In genomic region chrX:65726708-65727107, GRCh38 we compare ENCODE assay signal across 1 cellular context.
TF ChIP-seq lines count a peak whose summit lies in the region.

No MANE protein-coding gene starts in this region.

TF ChIP-seq in GM23338, 12 proteins besides CTCF, POLR2A, EP300 and RAD21 (continued from another document):
- TF ChIP-seq, protein P1, sequence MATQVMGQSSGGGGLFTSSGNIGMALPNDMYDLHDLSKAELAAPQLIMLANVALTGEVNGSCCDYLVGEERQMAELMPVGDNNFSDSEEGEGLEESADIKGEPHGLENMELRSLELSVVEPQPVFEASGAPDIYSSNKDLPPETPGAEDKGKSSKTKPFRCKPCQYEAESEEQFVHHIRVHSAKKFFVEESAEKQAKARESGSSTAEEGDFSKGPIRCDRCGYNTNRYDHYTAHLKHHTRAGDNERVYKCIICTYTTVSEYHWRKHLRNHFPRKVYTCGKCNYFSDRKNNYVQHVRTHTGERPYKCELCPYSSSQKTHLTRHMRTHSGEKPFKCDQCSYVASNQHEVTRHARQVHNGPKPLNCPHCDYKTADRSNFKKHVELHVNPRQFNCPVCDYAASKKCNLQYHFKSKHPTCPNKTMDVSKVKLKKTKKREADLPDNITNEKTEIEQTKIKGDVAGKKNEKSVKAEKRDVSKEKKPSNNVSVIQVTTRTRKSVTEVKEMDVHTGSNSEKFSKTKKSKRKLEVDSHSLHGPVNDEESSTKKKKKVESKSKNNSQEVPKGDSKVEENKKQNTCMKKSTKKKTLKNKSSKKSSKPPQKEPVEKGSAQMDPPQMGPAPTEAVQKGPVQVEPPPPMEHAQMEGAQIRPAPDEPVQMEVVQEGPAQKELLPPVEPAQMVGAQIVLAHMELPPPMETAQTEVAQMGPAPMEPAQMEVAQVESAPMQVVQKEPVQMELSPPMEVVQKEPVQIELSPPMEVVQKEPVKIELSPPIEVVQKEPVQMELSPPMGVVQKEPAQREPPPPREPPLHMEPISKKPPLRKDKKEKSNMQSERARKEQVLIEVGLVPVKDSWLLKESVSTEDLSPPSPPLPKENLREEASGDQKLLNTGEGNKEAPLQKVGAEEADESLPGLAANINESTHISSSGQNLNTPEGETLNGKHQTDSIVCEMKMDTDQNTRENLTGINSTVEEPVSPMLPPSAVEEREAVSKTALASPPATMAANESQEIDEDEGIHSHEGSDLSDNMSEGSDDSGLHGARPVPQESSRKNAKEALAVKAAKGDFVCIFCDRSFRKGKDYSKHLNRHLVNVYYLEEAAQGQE (IDR thresholded peaks at IDR 0.05; ENCODE audit: unreplicated experiment), result no peak
- no peak for TF ChIP-seq STAT1 (IDR thresholded peaks at IDR 0.05; ENCODE audit: unreplicated experiment)
- TF ChIP-seq POLR2AphosphoS5 (IDR thresholded peaks at IDR 0.05; ENCODE audit: low read depth), result no peak
- no peak for TF ChIP-seq CREB1 (CRISPR knock-in tag; IDR thresholded peaks at IDR 0.05; ENCODE audit: low read depth)
- TF ChIP-seq, protein P2, sequence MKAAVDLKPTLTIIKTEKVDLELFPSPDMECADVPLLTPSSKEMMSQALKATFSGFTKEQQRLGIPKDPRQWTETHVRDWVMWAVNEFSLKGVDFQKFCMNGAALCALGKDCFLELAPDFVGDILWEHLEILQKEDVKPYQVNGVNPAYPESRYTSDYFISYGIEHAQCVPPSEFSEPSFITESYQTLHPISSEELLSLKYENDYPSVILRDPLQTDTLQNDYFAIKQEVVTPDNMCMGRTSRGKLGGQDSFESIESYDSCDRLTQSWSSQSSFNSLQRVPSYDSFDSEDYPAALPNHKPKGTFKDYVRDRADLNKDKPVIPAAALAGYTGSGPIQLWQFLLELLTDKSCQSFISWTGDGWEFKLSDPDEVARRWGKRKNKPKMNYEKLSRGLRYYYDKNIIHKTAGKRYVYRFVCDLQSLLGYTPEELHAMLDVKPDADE (IDR thresholded peaks at IDR 0.05), result no peak
- TF ChIP-seq, protein P3, sequence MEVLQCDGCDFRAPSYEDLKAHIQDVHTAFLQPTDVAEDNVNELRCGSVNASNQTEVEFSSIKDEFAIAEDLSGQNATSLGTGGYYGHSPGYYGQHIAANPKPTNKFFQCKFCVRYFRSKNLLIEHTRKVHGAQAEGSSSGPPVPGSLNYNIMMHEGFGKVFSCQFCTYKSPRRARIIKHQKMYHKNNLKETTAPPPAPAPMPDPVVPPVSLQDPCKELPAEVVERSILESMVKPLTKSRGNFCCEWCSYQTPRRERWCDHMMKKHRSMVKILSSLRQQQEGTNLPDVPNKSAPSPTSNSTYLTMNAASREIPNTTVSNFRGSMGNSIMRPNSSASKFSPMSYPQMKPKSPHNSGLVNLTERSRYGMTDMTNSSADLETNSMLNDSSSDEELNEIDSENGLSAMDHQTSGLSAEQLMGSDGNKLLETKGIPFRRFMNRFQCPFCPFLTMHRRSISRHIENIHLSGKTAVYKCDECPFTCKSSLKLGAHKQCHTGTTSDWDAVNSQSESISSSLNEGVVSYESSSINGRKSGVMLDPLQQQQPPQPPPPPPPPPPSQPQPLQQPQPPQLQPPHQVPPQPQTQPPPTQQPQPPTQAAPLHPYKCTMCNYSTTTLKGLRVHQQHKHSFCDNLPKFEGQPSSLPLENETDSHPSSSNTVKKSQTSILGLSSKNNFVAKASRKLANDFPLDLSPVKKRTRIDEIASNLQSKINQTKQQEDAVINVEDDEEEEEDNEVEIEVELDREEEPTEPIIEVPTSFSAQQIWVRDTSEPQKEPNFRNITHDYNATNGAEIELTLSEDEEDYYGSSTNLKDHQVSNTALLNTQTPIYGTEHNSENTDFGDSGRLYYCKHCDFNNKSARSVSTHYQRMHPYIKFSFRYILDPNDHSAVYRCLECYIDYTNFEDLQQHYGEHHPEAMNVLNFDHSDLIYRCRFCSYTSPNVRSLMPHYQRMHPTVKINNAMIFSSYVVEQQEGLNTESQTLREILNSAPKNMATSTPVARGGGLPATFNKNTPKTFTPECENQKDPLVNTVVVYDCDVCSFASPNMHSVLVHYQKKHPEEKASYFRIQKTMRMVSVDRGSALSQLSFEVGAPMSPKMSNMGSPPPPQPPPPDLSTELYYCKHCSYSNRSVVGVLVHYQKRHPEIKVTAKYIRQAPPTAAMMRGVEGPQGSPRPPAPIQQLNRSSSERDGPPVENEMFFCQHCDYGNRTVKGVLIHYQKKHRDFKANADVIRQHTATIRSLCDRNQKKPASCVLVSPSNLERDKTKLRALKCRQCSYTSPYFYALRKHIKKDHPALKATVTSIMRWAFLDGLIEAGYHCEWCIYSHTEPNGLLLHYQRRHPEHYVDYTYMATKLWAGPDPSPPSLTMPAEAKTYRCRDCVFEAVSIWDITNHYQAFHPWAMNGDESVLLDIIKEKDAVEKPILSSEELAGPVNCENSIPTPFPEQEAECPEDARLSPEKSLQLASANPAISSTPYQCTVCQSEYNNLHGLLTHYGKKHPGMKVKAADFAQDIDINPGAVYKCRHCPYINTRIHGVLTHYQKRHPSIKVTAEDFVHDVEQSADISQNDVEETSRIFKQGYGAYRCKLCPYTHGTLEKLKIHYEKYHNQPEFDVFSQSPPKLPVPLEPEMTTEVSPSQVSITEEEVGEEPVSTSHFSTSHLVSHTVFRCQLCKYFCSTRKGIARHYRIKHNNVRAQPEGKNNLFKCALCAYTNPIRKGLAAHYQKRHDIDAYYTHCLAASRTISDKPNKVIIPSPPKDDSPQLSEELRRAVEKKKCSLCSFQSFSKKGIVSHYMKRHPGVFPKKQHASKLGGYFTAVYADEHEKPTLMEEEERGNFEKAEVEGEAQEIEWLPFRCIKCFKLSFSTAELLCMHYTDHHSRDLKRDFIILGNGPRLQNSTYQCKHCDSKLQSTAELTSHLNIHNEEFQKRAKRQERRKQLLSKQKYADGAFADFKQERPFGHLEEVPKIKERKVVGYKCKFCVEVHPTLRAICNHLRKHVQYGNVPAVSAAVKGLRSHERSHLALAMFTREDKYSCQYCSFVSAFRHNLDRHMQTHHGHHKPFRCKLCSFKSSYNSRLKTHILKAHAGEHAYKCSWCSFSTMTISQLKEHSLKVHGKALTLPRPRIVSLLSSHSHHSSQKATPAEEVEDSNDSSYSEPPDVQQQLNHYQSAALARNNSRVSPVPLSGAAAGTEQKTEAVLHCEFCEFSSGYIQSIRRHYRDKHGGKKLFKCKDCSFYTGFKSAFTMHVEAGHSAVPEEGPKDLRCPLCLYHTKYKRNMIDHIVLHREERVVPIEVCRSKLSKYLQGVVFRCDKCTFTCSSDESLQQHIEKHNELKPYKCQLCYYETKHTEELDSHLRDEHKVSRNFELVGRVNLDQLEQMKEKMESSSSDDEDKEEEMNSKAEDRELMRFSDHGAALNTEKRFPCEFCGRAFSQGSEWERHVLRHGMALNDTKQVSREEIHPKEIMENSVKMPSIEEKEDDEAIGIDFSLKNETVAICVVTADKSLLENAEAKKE (CRISPR knock-in tag; IDR thresholded peaks at IDR 0.05), result no peak
- no peak for TF ChIP-seq ZNF331 (CRISPR knock-in tag; IDR thresholded peaks at IDR 0.05; ENCODE audit: low read depth)
- no peak for TF ChIP-seq EZH2phosphoT487 (IDR thresholded peaks at IDR 0.05; ENCODE audit: unreplicated experiment)
- no peak for TF ChIP-seq EZH2 (IDR thresholded peaks at IDR 0.05; ENCODE audit: low read depth, unreplicated experiment)
- no peak for TF ChIP-seq JUNB (IDR thresholded peaks at IDR 0.05; ENCODE audit: unreplicated experiment)
TF ChIP-seq in GM23338: peak in this region for 0.
